Comparison of ENCODE assay signal across 1 cellular context in genomic region chr19:5799247-5800241, GRCh38.
TF ChIP-seq lines count a peak whose summit lies in the region.

No MANE protein-coding gene starts in this region.

TF ChIP-seq in K562, 482 proteins besides CTCF, POLR2A, EP300 and RAD21 (continued from another document and continues in another):
- TF ChIP-seq NR0B1 (IDR thresholded peaks at IDR 0.05; ENCODE audit: partially characterized antibody) (no peak), ZNF444 (CRISPR knock-in tag; IDR thresholded peaks at IDR 0.05) (0 out of 2 replicates have a peak, but pooled peaks have one; percentile 22), BMI1 (IDR thresholded peaks at IDR 0.05; ENCODE audit: low read length) (no peak), MECOM (CRISPR knock-in tag; IDR thresholded peaks at IDR 0.05) (no peak), NFIC (IDR thresholded peaks at IDR 0.05) (peak; percentile 98), MGA (IDR thresholded peaks at IDR 0.05) (peak; percentile 99), ZNF785 (CRISPR knock-in tag; IDR thresholded peaks at IDR 0.05) (no peak), PHF21A (IDR thresholded peaks at IDR 0.05; ENCODE audit: borderline replicate concordance, low read depth) (0 out of 2 replicates have a peak, but pooled peaks have one; percentile 11), CXXC5 (CRISPR knock-in tag; IDR thresholded peaks at IDR 0.05) (peak; percentile 97), USF2 (CRISPR knock-in tag; IDR thresholded peaks at IDR 0.05) (no peak), CREB3L1 (IDR thresholded peaks at IDR 0.05; ENCODE audit: borderline replicate concordance, low read depth) (no peak; the same call in 1 of the 2 replicates), POLR2H (tag; IDR thresholded peaks at IDR 0.05; ENCODE audit: low read depth) (no peak), ZNF143 (CRISPR knock-in tag; IDR thresholded peaks at IDR 0.05) (no peak), ZNF133 (CRISPR knock-in tag; IDR thresholded peaks at IDR 0.05) (no peak), ATF7 (IDR thresholded peaks at IDR 0.05) (no peak), NONO (IDR thresholded peaks at IDR 0.05; ENCODE audit: low read depth in 2 of 2, low read length in 1 of 2) (peak in 1 of 2 experiments; percentile 95; a peak in 2 of 4 replicates), STAG1 (CRISPR knock-in tag; IDR thresholded peaks at IDR 0.05; ENCODE audit: borderline replicate concordance) (no peak), C11orf30 (IDR thresholded peaks at IDR 0.05; ENCODE audit: low read depth) (no peak), DDX20 (tag; IDR thresholded peaks at IDR 0.05; ENCODE audit: low read depth) (no peak), HDGF (IDR thresholded peaks at IDR 0.05) (peak; percentile 68; the same call in 1 of the 2 replicates), RBM39 (optimal IDR thresholded peaks at IDR 0.05; ENCODE audit: low read depth, low read length) (no peak), ZBTB43 (CRISPR knock-in tag; IDR thresholded peaks at IDR 0.05) (0 out of 2 replicates have a peak, but pooled peaks have one; percentile 59), ZNF644 (tag; IDR thresholded peaks at IDR 0.05; ENCODE audit: low read depth) (peak; percentile 94), E2F1 (CRISPR knock-in tag; IDR thresholded peaks at IDR 0.05) (no peak), CCAR2 (IDR thresholded peaks at IDR 0.05; ENCODE audit: low read depth, low read length) (no peak), KDM1A (IDR thresholded peaks at IDR 0.05) (peak; percentile 99), TSHZ1 (CRISPR knock-in tag; IDR thresholded peaks at IDR 0.05) (no peak), ZNF253 (CRISPR knock-in tag; conservative IDR thresholded peaks at IDR 0.05) (no peak), PBX2 (CRISPR knock-in tag; IDR thresholded peaks at IDR 0.05; ENCODE audit: low read depth) (no peak), PBX2 (tag; conservative IDR thresholded peaks at IDR 0.05; ENCODE audit: low read depth) (no peak), HEY1 (CRISPR knock-in tag; IDR thresholded peaks at IDR 0.05; ENCODE audit: borderline replicate concordance) (peak; percentile 89; the same call in 1 of the 2 replicates), KHSRP (IDR thresholded peaks at IDR 0.05) (peak; percentile 61; the same call in 1 of the 2 replicates), BRF1 (IDR thresholded peaks at IDR 0.05; ENCODE audit: borderline replicate concordance, extremely low read depth, insufficient read length) (no peak), SREBF1 (IDR thresholded peaks at IDR 0.05; ENCODE audit: borderline replicate concordance, low read depth, low read length) (no peak), ZNF57 (CRISPR knock-in tag; IDR thresholded peaks at IDR 0.05) (0 out of 2 replicates have a peak, but pooled peaks have one; percentile 61), KAT2B (IDR thresholded peaks at IDR 0.05; ENCODE audit: low read depth, low read length) (no peak)
